9 cellular contexts compared by ENCODE assay signal in genomic region chr14:95313707-95314106, GRCh38. TPM values are rescaled to one million over a fixed set of nuclear protein-coding genes. Genes with fewer than 3 reads are reported as not detected.
DNase-seq lines count a peak whose midpoint lies in the region; ATAC-seq and TF ChIP-seq lines count a peak whose summit lies in the region.
"Had no signal": no experiment of that assay in that cellular context is flagged by ENCODE, and none has a peak within 500 bp of the region (broad histone marks: within the 10 kb centered on the region; RNA-seq: fewer than 3 reads in every experiment).

No MANE protein-coding gene starts in this region.

- H3K79me2 ChIP-seq in ACC112 (ENCODE audit: control insufficient read depth, insufficient read depth, low read length, unreplicated experiment) = no peaks in the 10 kb centered on the region

- peak overlapping the region in 1 of 2 donors; percentile 77 for H3K9ac ChIP-seq in colonic mucosa (ENCODE audit: low read depth in 2 of 2, low read length in 2 of 2)

- peaks cover 44% of the 10 kb centered on the region for H3K4me1 ChIP-seq in ACC112 (ENCODE audit: control insufficient read depth, insufficient read depth, low read length, unreplicated experiment)
- H3K4me1 ChIP-seq in colonic mucosa = peaks cover 14% of the 10 kb centered on the region

- intact Hi-C loops in colonic mucosa (cut with DNase I) = no loop called here

- H3K36me3 ChIP-seq in ACC112 (ENCODE audit: insufficient read depth, low read length) (no peaks in the 10 kb centered on the region), colonic mucosa (no peaks in the 10 kb centered on the region)

- no peak for ATAC-seq in HG03095 (IDR thresholded peaks at IDR 0.05; ENCODE audit: unreplicated experiment)

- no peaks in the 10 kb centered on the region for H3K9me3 ChIP-seq in colonic mucosa

- H2AFZ ChIP-seq in ACC112 (ENCODE audit: low read length, unreplicated experiment) = no peak overlapping the region

- H3K27me3 ChIP-seq in ACC112 (ENCODE audit: insufficient read depth, low read length) (no peaks in the 10 kb centered on the region), colonic mucosa (no peaks in the 10 kb centered on the region)

- H3K27ac ChIP-seq in ACC112 (ENCODE audit: low read depth, low read length) (peak overlapping the region; percentile 83), colonic mucosa (peak overlapping the region; percentile 14)

- H3K4me3 ChIP-seq in ACC112 (ENCODE audit: low read depth, low read length) (peak overlapping the region; percentile 45; the same call in 1 of the 2 replicates), colonic mucosa (no peak overlapping the region)

- DNase-seq in MV-4-11 (lab: John Stamatoyannopoulos, UW) (peak; percentile 94), colonic mucosa (peak; percentile 82), medulla oblongata (ENCODE audit: extremely low spot score) (peak; percentile 85), NCI-H510A treated with DMSO at 0.1 percent for 48 hours (lab: John Stamatoyannopoulos, UW) (no peak), KG1 (lab: John Stamatoyannopoulos, UW) (no peak), dermis blood vessel endothelial cell (no peak)
- DNase-seq: NCI-H187 had no signal

- no peak for TF ChIP-seq CTCF in colonic mucosa (IDR thresholded peaks at IDR 0.05)

RNA-seq across cellular contexts. Expression of gene CLMN, which starts 6.0 kb away (rescaled TPM):
- 100 to 1,000 TPM; 105 to 131 TPM for total RNA-seq in colonic mucosa
- 0.68 and 1.5 TPM in 2 replicates for total RNA-seq in dermis blood vessel endothelial cell

Comparison
In these comparisons a context has a peak if more than half of its experiments do, and no peak if none do; other contexts are left out.
1. DNase-seq: peak in MV-4-11 (single experiment), colonic mucosa (single experiment) and medulla oblongata (single experiment); none in NCI-H510A treated with DMSO at 0.1 percent for 48 hours (single experiment), KG1 (single experiment) and dermis blood vessel endothelial cell (single experiment).
2. RNA of gene CLMN, which starts 6.0 kb away (total RNA-seq): 105 to 131 TPM in colonic mucosa; 0.68 to 1.5 TPM in dermis blood vessel endothelial cell; every median in the first group is over 10 times any median in the second.